ENCODE assay signal across 25 cellular contexts in the genomic region with DNA sequence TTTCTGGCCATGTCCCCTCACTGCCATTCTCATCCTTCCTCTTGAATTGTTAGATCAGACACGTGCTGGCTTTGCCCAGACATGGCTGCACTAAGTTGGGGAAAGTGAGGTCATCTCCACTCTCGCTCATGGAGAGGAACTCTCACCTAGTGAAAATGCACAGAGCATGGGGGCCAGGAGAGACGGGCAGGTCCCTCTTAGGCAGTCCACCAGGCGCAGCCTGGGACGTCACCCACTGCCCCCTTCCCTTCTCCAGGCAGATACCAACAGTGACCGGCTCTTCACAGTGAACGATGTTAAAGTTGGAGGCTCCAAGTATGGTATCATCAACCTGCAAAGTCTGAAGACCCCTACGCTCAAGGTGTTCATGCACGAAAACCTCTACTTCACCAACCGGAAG. TPM values are rescaled to one million over a fixed set of nuclear protein-coding genes. Genes with fewer than 3 reads are reported as not detected.
DNase-seq lines count a peak whose midpoint lies in the region; ATAC-seq, FAIRE-seq and TF ChIP-seq lines count a peak whose summit lies in the region.
"Had no signal": no experiment of that assay in that cellular context is flagged by ENCODE, and none has a peak within 500 bp of the region (broad histone marks: within the 10 kb centered on the region; RNA-seq: fewer than 3 reads in every experiment).

No MANE protein-coding gene starts in this region.

- no peak for ATAC-seq in CD4-positive, CD25-positive, alpha-beta regulatory T cell (ENCODE audit: low read depth in 2 of 2)
- ATAC-seq in omental fat pad (ENCODE audit: low FRiP score), result no peak
- no peak for ATAC-seq in activated T-cell treated with anti-CD3 and anti-CD28 coated beads, Interleukin-2, amount 50 U/mL, for 4 hours
- ATAC-seq: GM23338, HCT116 had no signal

- H3K36me3 Mint-ChIP-seq in CD4-positive, CD25-positive, alpha-beta regulatory T cell, result peaks cover 41% of the 10 kb centered on the region
- H3K36me3 Mint-ChIP-seq in activated T-cell treated with anti-CD3 and anti-CD28 coated beads, Interleukin-2, amount 50 U/mL, for 4 hours (ENCODE audit: insufficient read depth), result peaks cover 50% of the 10 kb centered on the region

- FAIRE-seq in HTR-8/SVneo (lab: Jason Lieb, UNC) (peak; percentile 85), urothelium cell line (lab: Jason Lieb, UNC) (peak; percentile 58)
- FAIRE-seq: A204.1, GM12891, GM19239 had no signal

- no peaks in the 10 kb centered on the region for H3K79me1 ChIP-seq in neuronal stem cell (ENCODE audit: low read depth, low read length)

- H3K9me3 Mint-ChIP-seq in CD4-positive, CD25-positive, alpha-beta regulatory T cell, result no peaks in the 10 kb centered on the region
- no peaks in the 10 kb centered on the region for H3K9me3 Mint-ChIP-seq in activated T-cell treated with anti-CD3 and anti-CD28 coated beads, Interleukin-2, amount 50 U/mL, for 4 hours
- H3K9me3 Mint-ChIP-seq: CD4-positive, alpha-beta memory T cell; GM23338; H9; HFFc6 had no signal

- in situ Hi-C loops in GM13976 (cut with MboI; ENCODE audit: low sequenced_read_pairs, unreplicated experiment), result no loop called here

- H3K27ac ChIP-seq in CD4-positive, CD25-positive, alpha-beta regulatory T cell (ENCODE audit: insufficient read depth, low read length, poor library complexity, severe bottlenecking), result no peak overlapping the region
- H3K27ac ChIP-seq in neuronal stem cell (replicated peaks; ENCODE audit: low read length), result no peak overlapping the region
- H3K27ac ChIP-seq: 22Rv1, BLaER1, C4-2B had no signal

- H3K27ac Mint-ChIP-seq in CD4-positive, CD25-positive, alpha-beta regulatory T cell, result peak overlapping the region in 2 of 3 donors; percentile 3 to 35
- H3K27ac Mint-ChIP-seq: B cell, GM23338, H9, HFFc6 had no signal

- H3K9me3 ChIP-seq in CD4-positive, CD25-positive, alpha-beta regulatory T cell (ENCODE audit: control insufficient read depth in 2 of 2, low read length in 2 of 2), result no peaks in the 10 kb centered on the region
- H3K9me3 ChIP-seq in neuronal stem cell (replicated peaks in 1 of 2; ENCODE audit: control insufficient read depth in 2 of 2, insufficient read depth in 1 of 2, low read depth in 1 of 2, low read length in 2 of 2), result no peaks in the 10 kb centered on the region
- H3K9me3 ChIP-seq: BLaER1 had no signal

- no peaks in the 10 kb centered on the region for H3K27me3 Mint-ChIP-seq in CD4-positive, CD25-positive, alpha-beta regulatory T cell
- no peaks in the 10 kb centered on the region for H3K27me3 Mint-ChIP-seq in activated T-cell treated with anti-CD3 and anti-CD28 coated beads, Interleukin-2, amount 50 U/mL, for 4 hours (ENCODE audit: low read depth)
- H3K27me3 Mint-ChIP-seq: B cell; CD4-positive, alpha-beta memory T cell had no signal

- H2BK12ac ChIP-seq in neuronal stem cell (ENCODE audit: low read length), result no peak overlapping the region

- peak overlapping the region; percentile 41 for H3K14ac ChIP-seq in neuronal stem cell (ENCODE audit: low read length)

- H4K8ac ChIP-seq in neuronal stem cell (ENCODE audit: low read depth, low read length), result no peak overlapping the region

- no peak overlapping the region for H2BK5ac ChIP-seq in neuronal stem cell (ENCODE audit: low read length)

- H3K4me3 Mint-ChIP-seq in CD4-positive, CD25-positive, alpha-beta regulatory T cell, result no peak overlapping the region
- no peak overlapping the region for H3K4me3 Mint-ChIP-seq in activated T-cell treated with anti-CD3 and anti-CD28 coated beads, Interleukin-2, amount 50 U/mL, for 4 hours
- H3K4me3 Mint-ChIP-seq: B cell; CD4-positive, alpha-beta memory T cell; GM23338; H9; HFFc6 had no signal

- TF ChIP-seq CTCF in omental fat pad (IDR thresholded peaks at IDR 0.05), result no peak
- TF ChIP-seq CTCF in GM13976 (IDR thresholded peaks at IDR 0.05; ENCODE audit: borderline replicate concordance, control extremely low read depth, extremely low read depth, insufficient read depth, missing control alignments), result no peak

- H4K91ac ChIP-seq in neuronal stem cell (ENCODE audit: low read depth, low read length, poor library complexity), result no peak overlapping the region

- no peak overlapping the region for H3K4ac ChIP-seq in neuronal stem cell (ENCODE audit: low read length)

- no peak overlapping the region for H3K18ac ChIP-seq in neuronal stem cell (ENCODE audit: low read length)

- H2BK15ac ChIP-seq in neuronal stem cell (ENCODE audit: low read length), result no peak overlapping the region

- peak overlapping the region; percentile 32 for H3K23ac ChIP-seq in neuronal stem cell (ENCODE audit: low read depth, low read length, poor library complexity)

- WGBS in neuronal stem cell (ENCODE audit: extremely low coverage in 2 of 2, insufficient read length in 2 of 2, insufficient replicate concordance in 1 of 2), 2 donors, result no CpG with 5 or more reads among the region's 10 CpGs

- no peak overlapping the region for H2AFZ ChIP-seq in neuronal stem cell (ENCODE audit: low read length)
- H2AFZ ChIP-seq: GM23338 had no signal

- no peak overlapping the region for H3K9ac ChIP-seq in neuronal stem cell (ENCODE audit: low read depth, low read length, poor library complexity)
- H3K9ac ChIP-seq: BLaER1 had no signal

- H3K36me3 ChIP-seq in CD4-positive, CD25-positive, alpha-beta regulatory T cell (ENCODE audit: control insufficient read depth, insufficient read depth, low read length), result peaks cover 46% of the 10 kb centered on the region
- H3K36me3 ChIP-seq in neuronal stem cell (replicated peaks in 1 of 2; ENCODE audit: control insufficient read depth in 2 of 2, insufficient read depth in 2 of 2, low read length in 2 of 2), result peaks cover 4 to 21% of the 10 kb centered on the region in 2 donors

- no peak overlapping the region for H2BK120ac ChIP-seq in neuronal stem cell (ENCODE audit: low read depth, low read length)

- no peak overlapping the region for H2AK5ac ChIP-seq in neuronal stem cell (ENCODE audit: low read depth, low read length)

- peaks cover 0 to 7% (median 2%) of the 10 kb centered on the region in 4 donors for H3K4me1 Mint-ChIP-seq in CD4-positive, CD25-positive, alpha-beta regulatory T cell
- no peaks in the 10 kb centered on the region for H3K4me1 Mint-ChIP-seq in activated T-cell treated with anti-CD3 and anti-CD28 coated beads, Interleukin-2, amount 50 U/mL, for 4 hours (ENCODE audit: low read depth)
- H3K4me1 Mint-ChIP-seq: B cell, GM23338, H9 had no signal

- no peak overlapping the region for H3K4me2 ChIP-seq in neuronal stem cell (ENCODE audit: insufficient read depth, low read length, poor library complexity, severe bottlenecking)
- H3K4me2 ChIP-seq: BLaER1, GM23338 had no signal

- H3K4me1 ChIP-seq in CD4-positive, CD25-positive, alpha-beta regulatory T cell (ENCODE audit: control insufficient read depth, insufficient read depth, low read length, poor library complexity, severe bottlenecking), result no peaks in the 10 kb centered on the region
- no peaks in the 10 kb centered on the region for H3K4me1 ChIP-seq in neuronal stem cell (ENCODE audit: control insufficient read depth in 2 of 2, insufficient read depth in 1 of 2, low read depth in 1 of 2, low read length in 2 of 2)

- no peak overlapping the region for H3K4me3 ChIP-seq in CD4-positive, CD25-positive, alpha-beta regulatory T cell (ENCODE audit: low read depth, low read length)
- no peak overlapping the region for H3K4me3 ChIP-seq in neuronal stem cell (ENCODE audit: low read length in 2 of 2)
- H3K4me3 ChIP-seq: BLaER1, GM23338 had no signal

- no peaks in the 10 kb centered on the region for H3K27me3 ChIP-seq in CD4-positive, CD25-positive, alpha-beta regulatory T cell (ENCODE audit: control insufficient read depth, insufficient read depth, low read length)
- H3K27me3 ChIP-seq in neuronal stem cell (ENCODE audit: control insufficient read depth in 3 of 3, insufficient read depth in 3 of 3, low read depth in 1 of 3, low read length in 3 of 3), result no peaks in the 10 kb centered on the region
- H3K27me3 ChIP-seq: BLaER1 had no signal

- DNase-seq in CD4-positive, CD25-positive, alpha-beta regulatory T cell, result no peak
- DNase-seq in HTR-8/SVneo (ENCODE audit: insufficient read length, low spot score) (no peak), neuronal stem cell (ENCODE audit: low spot score) (no peak), urothelium cell line (ENCODE audit: low spot score) (no peak), omental fat pad (ENCODE audit: low spot score) (no peak), GM13976 (ENCODE audit: low spot score) (no peak)
- no peak for DNase-seq in activated T-cell treated with anti-CD3 and anti-CD28 coated beads, Interleukin-2, amount 50 U/mL, for 4 hours
- DNase-seq: Calu3; CD4-positive, alpha-beta memory T cell; COR-L47; DMS53; DMS79 treated with DMSO at 0.1 percent for 48 hours; GF-D8; H9; HFFc6 had no signal

RNA-seq across cellular contexts. Expression of gene DCAF4, which starts 19.4 kb away (rescaled TPM):
- 32.6 TPM for total RNA-seq in CD4-positive, CD25-positive, alpha-beta regulatory T cell
- 10 to 100 TPM in 2 of 4 donors, 1 to 10 TPM in 2; 7.1 to 12.1 (median 9.3) TPM for polyA plus RNA-seq in CD4-positive, CD25-positive, alpha-beta regulatory T cell
- 9.9 TPM for polyA plus RNA-seq in neuronal stem cell (2013, experiment 1 of 2)
- polyA plus RNA-seq in neuronal stem cell (2013, experiment 2 of 2), result 9.8 TPM
- 10 to 100 TPM; 15.7 to 50.1 (median 16.4) TPM for total RNA-seq in omental fat pad
- total RNA-seq in activated T-cell treated with anti-CD3 and anti-CD28 coated beads, Interleukin-2, amount 50 U/mL, for 4 hours, result 10 to 100 TPM; 29.7 to 39.2 (median 34.0) TPM

RNA-seq across cellular contexts. Expression of gene DPF3, which starts 51.7 kb away (rescaled TPM):
- 2.0 TPM for total RNA-seq in CD4-positive, CD25-positive, alpha-beta regulatory T cell
- polyA plus RNA-seq in CD4-positive, CD25-positive, alpha-beta regulatory T cell, result under 1 TPM in 3 of 4 donors, not detected in 1; 0.11 to 0.81 (median 0.16) TPM
- polyA plus RNA-seq in neuronal stem cell (2013, experiment 1 of 2), result 0.07 TPM
- polyA plus RNA-seq in neuronal stem cell (2013, experiment 2 of 2), result 0.07 TPM
- total RNA-seq in omental fat pad, result 1 to 10 TPM in 1 of 4 donors, under 1 TPM in 3; 0.19 to 3.8 (median 0.58) TPM
- total RNA-seq in activated T-cell treated with anti-CD3 and anti-CD28 coated beads, Interleukin-2, amount 50 U/mL, for 4 hours, result under 1 TPM; 0.48 to 0.95 (median 0.71) TPM
- total RNA-seq: G401, H9 had no signal
